In genomic region chr6:137808836-137809315, GRCh38 we compare ENCODE assay signal across 18 cellular contexts. TPM values are rescaled to one million over a fixed set of nuclear protein-coding genes. Genes with fewer than 3 reads are reported as not detected.
A peak's percentile ranks its signal among the peaks of the same experiment; 100 is the strongest.
DNase-seq lines count a peak whose midpoint lies in the region; TF ChIP-seq lines count a peak whose summit lies in the region.
"Had no signal": no experiment of that assay in that cellular context is flagged by ENCODE, and none has a peak within 500 bp of the region (broad histone marks: within the 10 kb centered on the region; RNA-seq: fewer than 3 reads in every experiment).

No MANE protein-coding gene starts in this region.

- intact Hi-C loops in testis (cut with DNase I; ENCODE audit: low total_unique reads) = loop anchor here (10.0 kb wide), 1 partner anchor 56 kb away; the partner anchor contains the start of gene TNFAIP3

- no peak for TF ChIP-seq POLR2A in testis (IDR thresholded peaks at IDR 0.05)

- in situ Hi-C loops in KBM-7 (cut with MboI; ENCODE audit: low pct_unique_long_range_greater_than_20kb, low sequenced_read_pairs) = no loop called here

- H3K4me1 ChIP-seq in SJSA1 (replicated peaks) = peaks cover 39% of the 10 kb centered on the region
- H3K4me1 ChIP-seq in testis = peaks cover 25% of the 10 kb centered on the region

- no peaks in the 10 kb centered on the region for H3K27me3 Mint-ChIP-seq in activated naive CD8-positive, alpha-beta T cell
- no peaks in the 10 kb centered on the region for H3K27me3 Mint-ChIP-seq in activated naive CD8-positive, alpha-beta T cell treated with anti-CD3 and anti-CD28 coated beads for 36 hours
- H3K27me3 Mint-ChIP-seq: activated naive CD8-positive, alpha-beta T cell treated with anti-CD3 and anti-CD28 coated beads, Interleukin-2, amount 10 ng/mL, durations not matched to agents 7 days and 5 days; CD4-positive, alpha-beta T cell; stimulated activated naive B cell treated with anti-CD40 and anti-IgM and Interleukin-4, amounts not matched to agents 10 μg/mL and 1 μg/mL and 100 μg/mL, for 72 hours had no signal

- H3K4me3 Mint-ChIP-seq in activated naive CD8-positive, alpha-beta T cell = no peak overlapping the region
- H3K4me3 Mint-ChIP-seq in activated naive CD8-positive, alpha-beta T cell treated with anti-CD3 and anti-CD28 coated beads for 36 hours = no peak overlapping the region
- H3K4me3 Mint-ChIP-seq: activated naive CD8-positive, alpha-beta T cell treated with anti-CD3 and anti-CD28 coated beads, Interleukin-2, amount 10 ng/mL, durations not matched to agents 7 days and 5 days; CD4-positive, alpha-beta T cell; neural crest cell; stimulated activated naive B cell treated with anti-CD40 and anti-IgM and Interleukin-4, amounts not matched to agents 10 μg/mL and 1 μg/mL and 100 μg/mL, for 72 hours had no signal

- H3K36me3 Mint-ChIP-seq in activated naive CD8-positive, alpha-beta T cell = peaks cover 2% of the 10 kb centered on the region
- peaks cover 6% of the 10 kb centered on the region for H3K36me3 Mint-ChIP-seq in activated naive CD8-positive, alpha-beta T cell treated with anti-CD3 and anti-CD28 coated beads for 36 hours

- no peak overlapping the region for H3K4me3 ChIP-seq in SJSA1
- no peak overlapping the region for H3K4me3 ChIP-seq in testis

- H3K27ac ChIP-seq in SJSA1 (peak overlapping the region; percentile 85), testis (no peak overlapping the region)

- no peaks in the 10 kb centered on the region for H3K27me3 ChIP-seq in SJSA1 (replicated peaks)
- no peaks in the 10 kb centered on the region for H3K27me3 ChIP-seq in testis

- H3K9me3 ChIP-seq in SJSA1 (replicated peaks) (0 out of 2 replicates have a peak, but pooled peaks cover 4% of the 10 kb centered on the region), testis (no peaks in the 10 kb centered on the region)

- TF ChIP-seq CTCF in testis (IDR thresholded peaks at IDR 0.05) = no peak

- H3K27ac Mint-ChIP-seq in activated naive CD8-positive, alpha-beta T cell = peak overlapping the region; percentile 46
- no peak overlapping the region for H3K27ac Mint-ChIP-seq in activated naive CD8-positive, alpha-beta T cell treated with anti-CD3 and anti-CD28 coated beads for 36 hours
- H3K27ac Mint-ChIP-seq: activated naive CD8-positive, alpha-beta T cell treated with anti-CD3 and anti-CD28 coated beads, Interleukin-2, amount 10 ng/mL, durations not matched to agents 7 days and 5 days had no signal

- no peaks in the 10 kb centered on the region for H3K9me3 Mint-ChIP-seq in activated naive CD8-positive, alpha-beta T cell (ENCODE audit: low read depth)
- H3K9me3 Mint-ChIP-seq in activated naive CD8-positive, alpha-beta T cell treated with anti-CD3 and anti-CD28 coated beads for 36 hours = peaks cover 6% of the 10 kb centered on the region
- H3K9me3 Mint-ChIP-seq: CD4-positive, alpha-beta T cell; neural crest cell had no signal

- peaks cover 66% of the 10 kb centered on the region for H3K4me1 Mint-ChIP-seq in activated naive CD8-positive, alpha-beta T cell (ENCODE audit: low read depth)
- H3K4me1 Mint-ChIP-seq in activated naive CD8-positive, alpha-beta T cell treated with anti-CD3 and anti-CD28 coated beads for 36 hours = peaks cover 85% of the 10 kb centered on the region

- DNase-seq in activated naive CD8-positive, alpha-beta T cell treated with anti-CD3 and anti-CD28 coated beads for 36 hours = no peak
- DNase-seq in SJSA1 (ENCODE audit: low read depth in 1 of 2, low spot score in 2 of 2) (no peak), foreskin melanocyte (peak; percentile 45), testis (peak; percentile 41), KBM-7 (no peak), middle frontal gyrus (ENCODE audit: extremely low spot score, low spot score) (no peak), NCI-H146 (lab: John Stamatoyannopoulos, UW) (no peak)
- DNase-seq: activated CD4-positive, alpha-beta T cell treated with anti-CD3 and anti-CD28 coated beads for 1 hour; activated naive CD8-positive, alpha-beta T cell treated with anti-CD3 and anti-CD28 coated beads, Interleukin-2, amount 10 ng/mL, durations not matched to agents 7 days and 5 days; CD4-positive, alpha-beta T cell; DMS79; H7; NCI-H1930; NCI-H446 treated with DMSO at 0.1 percent for 48 hours; stimulated activated naive B cell treated with anti-CD40 and anti-IgM and Interleukin-4, amounts not matched to agents 10 μg/mL and 1 μg/mL and 100 μg/mL, for 72 hours; T1000 had no signal

- H3K36me3 ChIP-seq in SJSA1 (no peaks in the 10 kb centered on the region), testis (ENCODE audit: low read depth, missing control alignments) (no peaks in the 10 kb centered on the region)

- WGBS in testis, 2 donors = 81 to 85% methylated on average over 7 of the region's 7 CpGs

RNA-seq across cellular contexts. Expression of gene TNFAIP3, which starts 58.2 kb away (rescaled TPM):
- 100 to 1,000 TPM; 214 to 222 TPM for total RNA-seq in activated naive CD8-positive, alpha-beta T cell treated with anti-CD3 and anti-CD28 coated beads for 36 hours
- total RNA-seq in SJSA1 (2014; rRNA removed; shearing (Covaris generic)) = 7.8 and 12.2 TPM in 2 replicates
- 10 to 100 TPM; 12.6 to 15.2 TPM for total RNA-seq in testis
- 25.1 TPM for polyA plus RNA-seq in testis (ENCODE audit: insufficient read depth, low read depth, low replicate concordance)

Comparison
In these comparisons a context has a peak if more than half of its experiments do, and no peak if none do; other contexts are left out.
1. DNase-seq: peak in foreskin melanocyte (single experiment) and testis (single experiment); none in activated naive CD8-positive, alpha-beta T cell treated with anti-CD3 and anti-CD28 coated beads for 36 hours (single experiment), SJSA1 (0 of 2), KBM-7 (single experiment), middle frontal gyrus (single experiment) and NCI-H146 (single experiment).
2. RNA of gene TNFAIP3, which starts 58.2 kb away (total RNA-seq): 214 to 222 TPM in activated naive CD8-positive, alpha-beta T cell treated with anti-CD3 and anti-CD28 coated beads for 36 hours; 12.6 to 15.2 TPM in testis and 7.8 to 12.2 TPM in SJSA1; every median in the first group is over 10 times any median in the second.